ENCODE assay signal across 1 cellular context in genomic region chr9:96157675-96158074, GRCh38.
TF ChIP-seq lines count a peak whose summit lies in the region.

No MANE protein-coding gene starts in this region.

TF ChIP-seq in GM12878, 131 proteins besides CTCF, POLR2A, EP300 and RAD21 (continued from another document):
- no peak for TF ChIP-seq NKRF (conservative IDR thresholded peaks at IDR 0.05)
- TF ChIP-seq ELK1 (IDR thresholded peaks at IDR 0.05; ENCODE audit: low read depth, low read length), result no peak
- TF ChIP-seq MTA2 (IDR thresholded peaks at IDR 0.05; ENCODE audit: low read depth), result no peak
